In the genomic region with DNA sequence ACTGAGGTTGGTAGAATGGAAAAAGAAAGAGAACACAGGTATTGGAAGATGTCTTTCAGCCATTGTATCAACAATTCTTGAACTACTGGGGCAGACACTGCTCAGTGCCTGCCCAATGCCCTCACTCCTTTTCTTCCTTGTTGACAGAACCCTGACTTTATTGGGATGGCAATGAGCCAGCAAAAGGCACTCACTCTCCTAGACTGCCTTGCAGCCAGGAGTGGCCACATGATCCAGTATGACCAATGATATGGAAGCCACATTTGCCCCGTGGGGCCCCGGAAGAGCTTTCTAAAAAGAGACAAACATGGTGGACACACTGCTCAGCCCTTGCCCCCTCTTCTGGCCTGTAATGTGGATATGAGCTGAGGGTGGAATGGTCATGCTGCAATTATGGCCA, we compare ENCODE assay signal across 34 cellular contexts.
"Had no signal": no experiment of that assay in that cellular context is flagged by ENCODE, and none has a peak within 500 bp of the region (broad histone marks: within the 10 kb centered on the region; RNA-seq: fewer than 3 reads in every experiment).

No MANE protein-coding gene starts in this region.

- H3K4me1 ChIP-seq: ascending aorta, body of pancreas, breast epithelium had no signal

- ATAC-seq: activated naive CD4-positive, alpha-beta T cell treated with anti-CD3 and anti-CD28 coated beads, Interleukin-2, amount 50 U/mL, for 72 hours; activated naive CD8-positive, alpha-beta T cell treated with anti-CD3 and anti-CD28 coated beads, Interleukin-2, amount 50 U/mL, for 24 hours; activated T-cell treated with anti-CD3 and anti-CD28 coated beads, Interleukin-2, amount 50 U/mL, for 4 hours; activated T-cell treated with anti-CD3 and anti-CD28 coated beads, Interleukin-2, amount 50 U/mL, for 72 hours; activated T-helper 17 cell treated with anti-CD3 and anti-CD28 coated beads, Interleukin-2, amount 50 U/mL, for 72 hours; body of pancreas had no signal

- H3K27ac ChIP-seq: ascending aorta, body of pancreas, brain microvascular endothelial cell, breast epithelium, cardiac muscle cell had no signal

- DNase-seq: activated effector memory CD4-positive, alpha-beta T cell treated with anti-CD3 and anti-CD28 coated beads, Interleukin-2, amount 50 U/mL, for 16 hours; activated effector memory CD4-positive, alpha-beta T cell treated with Interleukin-2 at 50 U/mL for 16 hours; activated gamma-delta T cell; activated gamma-delta T cell treated with Interleukin-2 at 50 U/mL for 16 hours; activated naive CD4-positive, alpha-beta T cell; activated naive CD4-positive, alpha-beta T cell treated with anti-CD3 and anti-CD28 coated beads for 36 hours; activated naive CD4-positive, alpha-beta T cell treated with anti-CD3 and anti-CD28 coated beads, Interleukin-2, amount 10 ng/mL, durations not matched to agents 7 days and 5 days; activated naive CD4-positive, alpha-beta T cell treated with anti-CD3 and anti-CD28 coated beads, Interleukin-2, amount 50 U/mL, for 16 hours; activated naive CD4-positive, alpha-beta T cell treated with Interleukin-2 at 50 U/mL for 16 hours; activated naive CD8-positive, alpha-beta T cell treated with anti-CD3 and anti-CD28 coated beads for 36 hours; activated naive CD8-positive, alpha-beta T cell treated with anti-CD3 and anti-CD28 coated beads, Interleukin-2, amount 10 ng/mL, durations not matched to agents 7 days and 5 days; activated naive CD8-positive, alpha-beta T cell treated with anti-CD3 and anti-CD28 coated beads, Interleukin-2, amount 50 U/mL, for 24 hours; activated T-cell treated with anti-CD3 and anti-CD28 coated beads, Interleukin-2, amount 50 U/mL, for 1 hour; activated T-cell treated with anti-CD3 and anti-CD28 coated beads, Interleukin-2, amount 50 U/mL, for 24 hours; activated T-cell treated with anti-CD3 and anti-CD28 coated beads, Interleukin-2, amount 50 U/mL, for 4 hours; activated T-cell treated with anti-CD3 and anti-CD28 coated beads, Interleukin-2, amount 50 U/mL, for 48 hours; activated T-cell treated with anti-CD3 and anti-CD28 coated beads, Interleukin-2, amount 50 U/mL, for 72 hours; amniotic stem cell; amygdala; anterior cingulate cortex; aorta; body of pancreas; brain microvascular endothelial cell; caudate nucleus; central memory CD4-positive, alpha-beta T cell; cerebellar nuclear complex had no signal

- H3K36me3 ChIP-seq: adrenal gland, ascending aorta, brain microvascular endothelial cell, breast epithelium, cardiac muscle cell had no signal

- H3K9me3 ChIP-seq: adrenal gland, ascending aorta, body of pancreas had no signal

- H3K4me3 ChIP-seq: adrenal gland, ascending aorta, body of pancreas, breast epithelium, cardiac muscle cell had no signal

- H3K27me3 ChIP-seq: adrenal gland, ascending aorta, body of pancreas, brain microvascular endothelial cell, breast epithelium, cardiac muscle cell had no signal

- FAIRE-seq: astrocyte, bronchial epithelial cell had no signal
